24 cellular contexts compared by ENCODE assay signal in genomic region chr12:108896817-108897216, GRCh38. TPM values are rescaled to one million over a fixed set of nuclear protein-coding genes. Genes with fewer than 3 reads are reported as not detected.
DNase-seq lines count a peak whose midpoint lies in the region; ATAC-seq, FAIRE-seq and TF ChIP-seq lines count a peak whose summit lies in the region.
"Had no signal": no experiment of that assay in that cellular context is flagged by ENCODE, and none has a peak within 500 bp of the region (broad histone marks: within the 10 kb centered on the region; RNA-seq: fewer than 3 reads in every experiment).

No MANE protein-coding gene starts in this region.

- H3K4me1 ChIP-seq in HEK293 (ENCODE audit: control insufficient read depth, insufficient read depth, low read length) (no peaks in the 10 kb centered on the region), kidney (ENCODE audit: control insufficient read depth in 1 of 2, insufficient read depth in 1 of 2, low read depth in 1 of 2, low read length in 2 of 2) (no peaks in the 10 kb centered on the region)
- H3K4me1 ChIP-seq: A549 had no signal

- no peak overlapping the region for H3K9ac ChIP-seq in kidney (ENCODE audit: low read length in 2 of 2)

- H3K36me3 ChIP-seq in HEK293 (ENCODE audit: control insufficient read depth in 2 of 2, insufficient read depth in 1 of 2, low read length in 2 of 2) (no peaks in the 10 kb centered on the region), kidney (ENCODE audit: control insufficient read depth in 1 of 2, insufficient read depth in 2 of 2, low read length in 2 of 2) (peaks cover 0 to 1% of the 10 kb centered on the region in 2 donors)

- POLR2A ChIA-PET in HEK293 (lab: Yijun Ruan, JAX), result no interaction called here

- H3K9me3 ChIP-seq in HEK293 (ENCODE audit: control insufficient read depth, insufficient read depth, low read depth, low read length) (no peaks in the 10 kb centered on the region), kidney (ENCODE audit: control insufficient read depth in 1 of 2, low read length in 2 of 2) (no peaks in the 10 kb centered on the region)

- no peak overlapping the region for H3K27ac ChIP-seq in HEK293 (ENCODE audit: extremely low read depth, low read depth, low read length)
- H3K27ac ChIP-seq in kidney (ENCODE audit: low read depth in 2 of 2, low read length in 2 of 2), result no peak overlapping the region
- H3K27ac ChIP-seq: A549 had no signal

- FAIRE-seq in kidney (lab: Jason Lieb, UNC), result no peak
- FAIRE-seq: A549, GM12878 had no signal

- intact Hi-C loops in kidney (cut with DNase I) (no loop called here), posterior vena cava (cut with DNase I) (no loop called here)

- H3K4me3 ChIP-seq in HEK293 (ENCODE audit: low read depth, low read length) (no peak overlapping the region), kidney (ENCODE audit: low read length in 2 of 2) (no peak overlapping the region)
- H3K4me3 ChIP-seq: A549, GM12878, GM23338 had no signal

- ATAC-seq in HG03159 (IDR thresholded peaks at IDR 0.05; ENCODE audit: unreplicated experiment), result no peak
- ATAC-seq: A549, GM12878, GM23338, HCT116 had no signal

- TF ChIP-seq CTCF in HEK293 (tag by site-specific recombination; IDR thresholded peaks at IDR 0.05) (no peak), kidney (IDR thresholded peaks at IDR 0.05; ENCODE audit: borderline replicate concordance, extremely low read depth, insufficient read depth) (no peak)

- DNase-seq in kidney (peak; percentile 32), posterior vena cava (ENCODE audit: low spot score) (peak; percentile 17), DMS153 treated with DMSO at 0.1 percent for 48 hours (lab: John Stamatoyannopoulos, UW; ENCODE audit: unreplicated experiment) (no peak), NCI-H1417 treated with DMSO at 0.1 percent for 48 hours (lab: John Stamatoyannopoulos, UW) (no peak), NCI-H2227 (lab: John Stamatoyannopoulos, UW; ENCODE audit: unreplicated experiment) (no peak)
- DNase-seq: 8988T; ACHN; AML-193; C1 segment of cervical spinal cord; CD4-positive, alpha-beta memory T cell; COR-L47; DMS153; DMS79; EL; H9; HFFc6 had no signal

- CTCF ChIA-PET in HEK293 (lab: Yijun Ruan, JAX), result interaction anchor here (0.8 kb wide), 1 partner anchor 1567 kb away, joined by 4 read pairs; no protein-coding TSS in a partner anchor

TF ChIP-seq in HEK293, 187 proteins besides CTCF, POLR2A, EP300 and RAD21:
- no peak for TF ChIP-seq ZNF692 (tag by site-specific recombination; IDR thresholded peaks at IDR 0.05)
- TF ChIP-seq TSHZ1 (tag by site-specific recombination; IDR thresholded peaks at IDR 0.05; ENCODE audit: borderline replicate concordance), result no peak
- peak; percentile 92 for TF ChIP-seq SCRT2 (tag by site-specific recombination; IDR thresholded peaks at IDR 0.05)
- TF ChIP-seq SCRT1 (tag by site-specific recombination; IDR thresholded peaks at IDR 0.05; ENCODE audit: borderline replicate concordance), result peak; percentile 78; the same call in 1 of the 2 replicates
- no peak for TF ChIP-seq KLF10 (tag by site-specific recombination; IDR thresholded peaks at IDR 0.05)
- no peak for TF ChIP-seq ZBTB20 (tag by site-specific recombination; IDR thresholded peaks at IDR 0.05)

RNA-seq across cellular contexts. Expression of gene DAO, which starts 16.9 kb away (rescaled TPM):
- total RNA-seq in kidney (0.41 TPM), posterior vena cava (under 1 TPM in 1 of 2 donors, not detected in 1; 0.28 TPM)
- polyA plus RNA-seq in kidney (ENCODE audit: insufficient read depth, low read depth, low replicate concordance), result 50.4 TPM
- total RNA-seq: CD4-positive, alpha-beta memory T cell; GM12878; GM23338; H4; H9; HFFc6 had no signal
- polyA plus RNA-seq: A549; BJ; CD4-positive, alpha-beta memory T cell; GM23338 had no signal

RNA-seq across cellular contexts. Expression of gene SSH1, which starts 39.4 kb away (rescaled TPM):
- 32.5 TPM for total RNA-seq in kidney
- 3.6 TPM for polyA plus RNA-seq in kidney (ENCODE audit: insufficient read depth, low read depth, low replicate concordance)
- 10 to 100 TPM; 34.7 to 43.9 TPM for total RNA-seq in posterior vena cava

Comparison
In these comparisons a context has a peak if more than half of its experiments do, and no peak if none do; other contexts are left out.
1. DNase-seq: peak in kidney (single experiment) and posterior vena cava (single experiment); none in DMS153 treated with DMSO at 0.1 percent for 48 hours (single experiment), NCI-H1417 treated with DMSO at 0.1 percent for 48 hours (single experiment) and NCI-H2227 (single experiment).